ENCODE assay signal across 1 cellular context in genomic region chr5:98769006-98769255, GRCh38.
TF ChIP-seq lines count a peak whose summit lies in the region.

No MANE protein-coding gene starts in this region.

TF ChIP-seq in HepG2, 621 proteins besides CTCF, POLR2A, EP300 and RAD21 (continued from another document):
- peak; percentile 8 to 39; a peak in 1 of 4 replicates for TF ChIP-seq HMGXB4 (CRISPR knock-in tag; IDR thresholded peaks at IDR 0.05; ENCODE audit: borderline replicate concordance in 1 of 2, low read depth in 1 of 2)
- no peak for TF ChIP-seq ZBTB39 (CRISPR knock-in tag; IDR thresholded peaks at IDR 0.05)
- TF ChIP-seq JDP2 (CRISPR knock-in tag; IDR thresholded peaks at IDR 0.05; ENCODE audit: borderline replicate concordance) = no peak
- TF ChIP-seq REPIN1 (CRISPR knock-in tag; IDR thresholded peaks at IDR 0.05; ENCODE audit: borderline replicate concordance, low read depth) = no peak
- no peak for TF ChIP-seq ZNF607 (CRISPR knock-in tag; IDR thresholded peaks at IDR 0.05; ENCODE audit: borderline replicate concordance)
- 0 out of 2 replicates have a peak, but pooled peaks have one; percentile 19 for TF ChIP-seq TARDBP (CRISPR knock-in tag; IDR thresholded peaks at IDR 0.05)
- no peak for TF ChIP-seq ZNF563 (CRISPR knock-in tag; IDR thresholded peaks at IDR 0.05)
- no peak for TF ChIP-seq CREB3 (CRISPR knock-in tag; IDR thresholded peaks at IDR 0.05)
- TF ChIP-seq RELA (CRISPR knock-in tag; IDR thresholded peaks at IDR 0.05) = no peak
- TF ChIP-seq NCOA1 (CRISPR knock-in tag; IDR thresholded peaks at IDR 0.05) = no peak
- TF ChIP-seq NCOR1 (IDR thresholded peaks at IDR 0.05; ENCODE audit: borderline replicate concordance, low read length) = no peak
- TF ChIP-seq ZNF580 (CRISPR knock-in tag; IDR thresholded peaks at IDR 0.05; ENCODE audit: borderline replicate concordance, low read depth) = no peak
- no peak for TF ChIP-seq ZNF720 (CRISPR knock-in tag; IDR thresholded peaks at IDR 0.05)
- no peak for TF ChIP-seq ZBTB1 (CRISPR knock-in tag; IDR thresholded peaks at IDR 0.05; ENCODE audit: borderline replicate concordance)
- TF ChIP-seq ZNF775 (CRISPR knock-in tag; IDR thresholded peaks at IDR 0.05; ENCODE audit: borderline replicate concordance) = no peak
- TF ChIP-seq RXRB (CRISPR knock-in tag; IDR thresholded peaks at IDR 0.05; ENCODE audit: borderline replicate concordance) = no peak
- no peak for TF ChIP-seq HMG20A (CRISPR knock-in tag; IDR thresholded peaks at IDR 0.05; ENCODE audit: borderline replicate concordance)
- TF ChIP-seq ZNF83 (CRISPR knock-in tag; IDR thresholded peaks at IDR 0.05; ENCODE audit: borderline replicate concordance) = no peak
- TF ChIP-seq ZNF530 (CRISPR knock-in tag; IDR thresholded peaks at IDR 0.05; ENCODE audit: low read depth) = no peak
- peak; percentile 85 for TF ChIP-seq ZBTB7B (CRISPR knock-in tag; IDR thresholded peaks at IDR 0.05)
- no peak for TF ChIP-seq KDM6A (CRISPR knock-in tag; IDR thresholded peaks at IDR 0.05; ENCODE audit: low read depth)
- TF ChIP-seq ZBTB7A (CRISPR knock-in tag; IDR thresholded peaks at IDR 0.05) = peak; percentile 91
- no peak for TF ChIP-seq ELK4 (CRISPR knock-in tag; IDR thresholded peaks at IDR 0.05; ENCODE audit: borderline replicate concordance)
- TF ChIP-seq HHEX (CRISPR knock-in tag; IDR thresholded peaks at IDR 0.05) = no peak
- TF ChIP-seq MAZ (IDR thresholded peaks at IDR 0.05; ENCODE audit: borderline replicate concordance, low read depth, low read length) = no peak
- TF ChIP-seq MAZ (CRISPR knock-in tag; IDR thresholded peaks at IDR 0.05; ENCODE audit: low read depth) = 0 out of 2 replicates have a peak, but pooled peaks have one; percentile 59
- TF ChIP-seq ZNF230 (CRISPR knock-in tag; IDR thresholded peaks at IDR 0.05) = no peak
- TF ChIP-seq ZNF264 (CRISPR knock-in tag; IDR thresholded peaks at IDR 0.05) = no peak
- TF ChIP-seq ZGPAT (CRISPR knock-in tag; IDR thresholded peaks at IDR 0.05) = no peak
- TF ChIP-seq HNF4G (IDR thresholded peaks at IDR 0.05; ENCODE audit: borderline replicate concordance, low read depth, low read length) = no peak
- no peak for TF ChIP-seq HNF4G (CRISPR knock-in tag; IDR thresholded peaks at IDR 0.05; ENCODE audit: borderline replicate concordance, low read depth)
- peak; percentile 53; the same call in 1 of the 2 replicates for TF ChIP-seq PATZ1 (CRISPR knock-in tag; IDR thresholded peaks at IDR 0.05)
- no peak for TF ChIP-seq ZHX1 (CRISPR knock-in tag; IDR thresholded peaks at IDR 0.05; ENCODE audit: low read depth)
- TF ChIP-seq ZNF800 (CRISPR knock-in tag; IDR thresholded peaks at IDR 0.05) = no peak
- TF ChIP-seq U2AF2 (IDR thresholded peaks at IDR 0.05; ENCODE audit: low read depth, low read length) = no peak
- TF ChIP-seq ZNF552 (CRISPR knock-in tag; IDR thresholded peaks at IDR 0.05; ENCODE audit: borderline replicate concordance) = no peak
- TF ChIP-seq MTF2 (CRISPR knock-in tag; IDR thresholded peaks at IDR 0.05; ENCODE audit: borderline replicate concordance) = peak; percentile 62; the same call in 1 of the 2 replicates
- TF ChIP-seq ZZZ3 (CRISPR knock-in tag; IDR thresholded peaks at IDR 0.05; ENCODE audit: borderline replicate concordance) = no peak
